In genomic region chr9:92257327-92257726, GRCh38 we compare ENCODE assay signal across 21 cellular contexts.
"Had no signal": no experiment of that assay in that cellular context is flagged by ENCODE, and none has a peak within 500 bp of the region (broad histone marks: within the 10 kb centered on the region; RNA-seq: fewer than 3 reads in every experiment).

No MANE protein-coding gene starts in this region.

- ATAC-seq: activated naive CD8-positive, alpha-beta T cell treated with anti-CD3 and anti-CD28 coated beads, Interleukin-2, amount 50 U/mL, for 24 hours; foreskin keratinocyte; lower lobe of right lung; natural killer cell treated with Interleukin-12 subunit alpha and Interleukin-12 subunit beta and Interleukin-15 and Interleukin-18, amount 100 ng/mL, for 72 hours; T-helper 17 cell had no signal

- H3K27me3 ChIP-seq: foreskin keratinocyte, hepatocyte, right lobe of liver, stomach, upper lobe of left lung had no signal

- H3K27me3 Mint-ChIP-seq: activated naive CD8-positive, alpha-beta T cell treated with anti-CD3 and anti-CD28 coated beads, Interleukin-2, amount 50 U/mL, for 24 hours; activated T-cell treated with anti-CD3 and anti-CD28 coated beads, Interleukin-2, amount 50 U/mL, for 24 hours; brain; natural killer cell treated with Interleukin-12 subunit alpha and Interleukin-12 subunit beta and Interleukin-15 and Interleukin-18, amount 100 ng/mL, for 72 hours; T-helper 17 cell had no signal

- H3K9me3 ChIP-seq: lower lobe of right lung, right lobe of liver, stomach, upper lobe of left lung had no signal

- H3K79me2 ChIP-seq: hepatocyte, parathyroid adenoma had no signal

- H3K4me3 Mint-ChIP-seq: activated naive CD4-positive, alpha-beta T cell treated with anti-CD3 and anti-CD28 coated beads for 36 hours; activated naive CD8-positive, alpha-beta T cell treated with anti-CD3 and anti-CD28 coated beads, Interleukin-2, amount 50 U/mL, for 24 hours; activated T-cell treated with anti-CD3 and anti-CD28 coated beads, Interleukin-2, amount 50 U/mL, for 24 hours; brain; natural killer cell treated with Interleukin-12 subunit alpha and Interleukin-12 subunit beta and Interleukin-15 and Interleukin-18, amount 100 ng/mL, for 72 hours; T-helper 17 cell had no signal

- H3K27ac Mint-ChIP-seq: activated naive CD4-positive, alpha-beta T cell treated with anti-CD3 and anti-CD28 coated beads for 36 hours; activated naive CD8-positive, alpha-beta T cell treated with anti-CD3 and anti-CD28 coated beads, Interleukin-2, amount 50 U/mL, for 24 hours; activated T-cell treated with anti-CD3 and anti-CD28 coated beads, Interleukin-2, amount 50 U/mL, for 24 hours; activated T-helper 2 cell treated with anti-CD3 and anti-CD28 coated beads, Interferon-gamma antibody, Interleukin-2, Interleukin-4, amounts not matched to agents 10 μg/mL and 5 μg/mL and 100 μg/mL, durations not matched to agents 14 hours and 24 hours and 36 hours; brain; natural killer cell treated with Interleukin-12 subunit alpha and Interleukin-12 subunit beta and Interleukin-15 and Interleukin-18, amount 100 ng/mL, for 72 hours; T-helper 17 cell had no signal

- H3K4me1 ChIP-seq: foreskin keratinocyte, lower lobe of right lung, parathyroid adenoma, right lobe of liver, stomach, upper lobe of left lung had no signal

- H3K9me3 Mint-ChIP-seq: activated naive CD4-positive, alpha-beta T cell treated with anti-CD3 and anti-CD28 coated beads for 36 hours; activated naive CD8-positive, alpha-beta T cell treated with anti-CD3 and anti-CD28 coated beads, Interleukin-2, amount 50 U/mL, for 24 hours; activated T-cell treated with anti-CD3 and anti-CD28 coated beads, Interleukin-2, amount 50 U/mL, for 24 hours; activated T-helper 2 cell treated with anti-CD3 and anti-CD28 coated beads, Interferon-gamma antibody, Interleukin-2, Interleukin-4, amounts not matched to agents 10 μg/mL and 5 μg/mL and 100 μg/mL, durations not matched to agents 14 hours and 24 hours and 36 hours; brain; natural killer cell treated with Interleukin-12 subunit alpha and Interleukin-12 subunit beta and Interleukin-15 and Interleukin-18, amount 100 ng/mL, for 72 hours had no signal

- H3K9ac ChIP-seq: parathyroid adenoma had no signal

- H3K4me2 ChIP-seq: hepatocyte, smooth muscle cell had no signal

- H3K4me3 ChIP-seq: coronary artery, hepatocyte, lower lobe of right lung, right lobe of liver, smooth muscle cell, stomach, upper lobe of left lung had no signal

- H3K4me1 Mint-ChIP-seq: activated naive CD8-positive, alpha-beta T cell treated with anti-CD3 and anti-CD28 coated beads, Interleukin-2, amount 50 U/mL, for 24 hours; brain; T-helper 17 cell had no signal

- H2AFZ ChIP-seq: hepatocyte, parathyroid adenoma had no signal

- H3K27ac ChIP-seq: coronary artery, foreskin keratinocyte, hepatocyte, lower lobe of right lung, parathyroid adenoma, right lobe of liver, stomach, upper lobe of left lung, WERI-Rb-1 had no signal

- DNase-seq: activated CD4-positive, alpha-beta T cell treated with anti-CD3 and anti-CD28 coated beads for 1 hour; activated CD4-positive, alpha-beta T cell treated with anti-CD3 and anti-CD28 coated beads, Interleukin-2, amount 50 U/mL, for 48 hours; activated naive CD4-positive, alpha-beta T cell treated with anti-CD3 and anti-CD28 coated beads for 36 hours; activated naive CD8-positive, alpha-beta T cell treated with anti-CD3 and anti-CD28 coated beads, Interleukin-2, amount 50 U/mL, for 24 hours; activated T-cell treated with anti-CD3 and anti-CD28 coated beads, Interleukin-2, amount 50 U/mL, for 24 hours; anterior cingulate cortex; foreskin keratinocyte; lower lobe of right lung; right lobe of liver; stimulated activated CD4-positive, alpha-beta T cell treated with anti-CD3 and anti-CD28 coated beads, Interleukin-4, amount 100 ng/mL, for 1 hour; stomach; T-helper 17 cell; upper lobe of left lung; WERI-Rb-1 had no signal
